Comparison of ENCODE assay signal across 10 cellular contexts in genomic region chr2:158723921-158724802, GRCh38.
DNase-seq lines count a peak whose midpoint lies in the region; ATAC-seq and TF ChIP-seq lines count a peak whose summit lies in the region.
"Had no signal": no experiment of that assay in that cellular context is flagged by ENCODE, and none has a peak within 500 bp of the region (broad histone marks: within the 10 kb centered on the region; RNA-seq: fewer than 3 reads in every experiment).

No MANE protein-coding gene starts in this region.

- H3K36me3 ChIP-seq in HEK293 (ENCODE audit: control insufficient read depth in 2 of 2, insufficient read depth in 1 of 2, low read length in 2 of 2) (no peaks in the 10 kb centered on the region), iPS DF 6.9 (ENCODE audit: control insufficient read depth, insufficient read depth, low read length) (no peaks in the 10 kb centered on the region)
- H3K36me3 ChIP-seq in CD4-positive, alpha-beta memory T cell (ENCODE audit: insufficient read depth, low read length) = no peaks in the 10 kb centered on the region

- no peak overlapping the region for H3K27ac Mint-ChIP-seq in CD4-positive, alpha-beta memory T cell
- H3K27ac Mint-ChIP-seq: activated naive CD8-positive, alpha-beta T cell; IgD-negative memory B cell had no signal

- H3K9me3 ChIP-seq in HEK293 (ENCODE audit: control insufficient read depth, insufficient read depth, low read depth, low read length) (no peaks in the 10 kb centered on the region), iPS DF 6.9 (ENCODE audit: control insufficient read depth, insufficient read depth, low read length) (no peaks in the 10 kb centered on the region)
- no peaks in the 10 kb centered on the region for H3K9me3 ChIP-seq in CD4-positive, alpha-beta memory T cell (ENCODE audit: control insufficient read depth in 1 of 2, low read length in 2 of 2)

- no peaks in the 10 kb centered on the region for H3K27me3 ChIP-seq in iPS DF 6.9 (ENCODE audit: control insufficient read depth, insufficient read depth, low read length)
- H3K27me3 ChIP-seq in CD4-positive, alpha-beta memory T cell (ENCODE audit: insufficient read depth, low read length) = no peaks in the 10 kb centered on the region

- H3K4me1 Mint-ChIP-seq in CD4-positive, alpha-beta memory T cell = no peaks in the 10 kb centered on the region
- H3K4me1 Mint-ChIP-seq: IgD-negative memory B cell had no signal

- no peaks in the 10 kb centered on the region for H3K9me3 Mint-ChIP-seq in CD4-positive, alpha-beta memory T cell
- H3K9me3 Mint-ChIP-seq: IgD-negative memory B cell had no signal

- no peaks in the 10 kb centered on the region for H3K36me3 Mint-ChIP-seq in CD4-positive, alpha-beta memory T cell
- H3K36me3 Mint-ChIP-seq: activated naive CD8-positive, alpha-beta T cell; IgD-negative memory B cell had no signal

- no peak overlapping the region for H3K27ac ChIP-seq in HEK293 (ENCODE audit: extremely low read depth, low read depth, low read length)
- no peak overlapping the region for H3K27ac ChIP-seq in iPS DF 6.9 (ENCODE audit: low read length)
- H3K27ac ChIP-seq in CD4-positive, alpha-beta memory T cell (ENCODE audit: low read depth, low read length) = no peak overlapping the region

- no peak overlapping the region for H3K4me3 Mint-ChIP-seq in CD4-positive, alpha-beta memory T cell
- H3K4me3 Mint-ChIP-seq: activated naive CD8-positive, alpha-beta T cell; IgD-negative memory B cell had no signal

- CTCF ChIA-PET in HEK293 (lab: Yijun Ruan, JAX) = interaction anchor here (0.6 to 3.4 kb wide), 13 partner anchors 9 to 361 kb away, joined by 3 to 19 read pairs (median 4); no protein-coding TSS in a partner anchor
- CTCF ChIA-PET in CD4-positive, alpha-beta memory T cell (lab: Charles Lee; ENCODE audit: partially characterized antibody) = interaction anchor here (1.0 kb wide), 1 partner anchor 21 kb away, joined by 3 read pairs; no protein-coding TSS in a partner anchor

- POLR2A ChIA-PET in HEK293 (lab: Yijun Ruan, JAX) = interaction anchor here (0.6 kb wide), 1 partner anchor 33 kb away, joined by 6 read pairs; no protein-coding TSS in a partner anchor
- POLR2A ChIA-PET in CD4-positive, alpha-beta memory T cell (lab: Charles Lee; ENCODE audit: partially characterized antibody) = no interaction called here

- peak; percentile 49; the same call in 1 of the 2 replicates for TF ChIP-seq CTCF in HEK293 (tag by site-specific recombination; IDR thresholded peaks at IDR 0.05)

- H3K27me3 Mint-ChIP-seq in CD4-positive, alpha-beta memory T cell = peaks cover 1 to 5% of the 10 kb centered on the region in 2 donors
- H3K27me3 Mint-ChIP-seq: activated naive CD8-positive, alpha-beta T cell had no signal

- intact Hi-C loops in CD4-positive, alpha-beta memory T cell (cut with micrococcal nuclease) = no loop called here

- H3K4me3 ChIP-seq in HEK293 (ENCODE audit: low read depth, low read length) (no peak overlapping the region), iPS DF 6.9 (ENCODE audit: low read length) (no peak overlapping the region)
- no peak overlapping the region for H3K4me3 ChIP-seq in CD4-positive, alpha-beta memory T cell (ENCODE audit: low read length in 2 of 2)

- H3K4me1 ChIP-seq in HEK293 (ENCODE audit: control insufficient read depth, insufficient read depth, low read length) = no peaks in the 10 kb centered on the region
- peaks cover 2% of the 10 kb centered on the region; the same call in 1 of the 2 replicates for H3K4me1 ChIP-seq in iPS DF 6.9 (ENCODE audit: control insufficient read depth, insufficient read depth, low read length)
- H3K4me1 ChIP-seq in CD4-positive, alpha-beta memory T cell (ENCODE audit: insufficient read depth, low read length) = no peaks in the 10 kb centered on the region

- ATAC-seq in SK-N-SH treated with all-trans-retinoic acid at 6 μM for 48 hours (peak; percentile 39; the same call in 2 of the 3 replicates), HG02938 (IDR thresholded peaks at IDR 0.05; ENCODE audit: unreplicated experiment) (no peak), HG02763 (IDR thresholded peaks at IDR 0.05; ENCODE audit: unreplicated experiment) (no peak), HG02852 (IDR thresholded peaks at IDR 0.05; ENCODE audit: unreplicated experiment) (no peak)

- DNase-seq in A172 (ENCODE audit: low spot score) = peak; percentile 78
- peak; percentile 33 for DNase-seq in iPS DF 6.9 (ENCODE audit: low read depth, low spot score)
- DNase-seq in CD4-positive, alpha-beta memory T cell = no peak

- WGBS in iPS DF 6.9 (ENCODE audit: insufficient coverage, insufficient read length) = no CpG with 5 or more reads among the region's 12 CpGs

TF ChIP-seq in HEK293, 187 proteins besides CTCF, POLR2A, EP300 and RAD21:
- TF ChIP-seq ZNF785 (tag by site-specific recombination; IDR thresholded peaks at IDR 0.05) = no peak
- TF ChIP-seq ZNF335 (tag by site-specific recombination; conservative IDR thresholded peaks at IDR 0.05) = 0 out of 2 replicates have a peak, but pooled peaks have one; percentile 26
- TF ChIP-seq GLIS1 (tag by site-specific recombination; IDR thresholded peaks at IDR 0.05) = peak; percentile 52; the same call in 1 of the 2 replicates
- peak; percentile 76 for TF ChIP-seq EGR2 (tag by site-specific recombination; IDR thresholded peaks at IDR 0.05; ENCODE audit: low read depth)
- TF ChIP-seq ZFHX2 (tag by site-specific recombination; conservative IDR thresholded peaks at IDR 0.05) = peak; percentile 69
- no peak for TF ChIP-seq KLF7 (tag by site-specific recombination; IDR thresholded peaks at IDR 0.05; ENCODE audit: borderline replicate concordance)

TF ChIP-seq in SK-N-SH treated with all-trans-retinoic acid at 6 μM for 48 hours, 23 proteins besides CTCF, POLR2A, EP300 and RAD21 (continues in another document):
- TF ChIP-seq ARNTL (CRISPR knock-in tag; IDR thresholded peaks at IDR 0.05; ENCODE audit: borderline replicate concordance, low read depth) (no peak), BACH2 (CRISPR knock-in tag; IDR thresholded peaks at IDR 0.05; ENCODE audit: borderline replicate concordance) (no peak), RARB (CRISPR knock-in tag; IDR thresholded peaks at IDR 0.05) (no peak), ZFP3 (CRISPR knock-in tag; IDR thresholded peaks at IDR 0.05) (no peak), ZNF70 (CRISPR knock-in tag; IDR thresholded peaks at IDR 0.05) (no peak), ESRRG (CRISPR knock-in tag; IDR thresholded peaks at IDR 0.05) (no peak), TSHZ2 (CRISPR knock-in tag; IDR thresholded peaks at IDR 0.05) (no peak), POU6F1 (CRISPR knock-in tag; IDR thresholded peaks at IDR 0.05; ENCODE audit: borderline replicate concordance, low read depth) (no peak), GLIS3 (CRISPR knock-in tag; IDR thresholded peaks at IDR 0.05) (no peak), TCF4 (CRISPR knock-in tag; IDR thresholded peaks at IDR 0.05; ENCODE audit: borderline replicate concordance) (no peak), PPARA (CRISPR knock-in tag; IDR thresholded peaks at IDR 0.05; ENCODE audit: borderline replicate concordance) (no peak), OSR1 (CRISPR knock-in tag; IDR thresholded peaks at IDR 0.05) (no peak), SNAI2 (CRISPR knock-in tag; IDR thresholded peaks at IDR 0.05) (no peak)

Comparison
In these comparisons a context has a peak if more than half of its experiments do, and no peak if none do; other contexts are left out.
1. DNase-seq: peak in A172 (single experiment) and iPS DF 6.9 (single experiment); none in CD4-positive, alpha-beta memory T cell (0 of 5).